Comparison of ENCODE assay signal across 10 cellular contexts in the genomic region with DNA sequence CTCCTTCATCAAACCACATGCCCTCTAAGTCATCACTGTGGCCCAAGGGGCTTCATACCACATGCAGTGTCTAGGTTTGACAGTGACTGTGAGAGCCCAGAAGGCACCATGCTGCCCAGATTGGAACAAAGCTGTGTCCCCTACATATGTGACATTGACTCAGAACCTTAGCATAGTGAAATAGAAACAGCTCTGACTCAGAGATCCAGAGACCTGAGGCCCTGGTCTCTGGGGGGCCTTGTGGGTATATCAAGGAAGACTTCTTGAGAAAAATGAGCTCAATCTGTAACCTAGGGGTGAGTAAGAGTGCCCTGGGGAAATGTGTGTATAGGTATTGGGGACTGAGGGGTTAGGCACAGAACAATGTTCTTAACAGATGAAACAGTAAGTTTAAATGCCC. TPM values are rescaled to one million over a fixed set of nuclear protein-coding genes. Genes with fewer than 3 reads are reported as not detected.
DNase-seq lines count a peak whose midpoint lies in the region; ATAC-seq lines count a peak whose summit lies in the region.
"Had no signal": no experiment of that assay in that cellular context is flagged by ENCODE, and none has a peak within 500 bp of the region (broad histone marks: within the 10 kb centered on the region; RNA-seq: fewer than 3 reads in every experiment).

No MANE protein-coding gene starts in this region.

- H3K36me3 Mint-ChIP-seq in CD8-positive, alpha-beta memory T cell: peaks cover 0 to 4% (median 0%) of the 10 kb centered on the region in 3 donors

- H3K9me3 Mint-ChIP-seq in CD8-positive, alpha-beta memory T cell: peaks cover 4 to 14% (median 12%) of the 10 kb centered on the region in 5 donors

- ATAC-seq in GM18870 (IDR thresholded peaks at IDR 0.05; ENCODE audit: unreplicated experiment) (peak; percentile 89), GM21390 (IDR thresholded peaks at IDR 0.05; ENCODE audit: unreplicated experiment) (peak; percentile 92), HG03095 (IDR thresholded peaks at IDR 0.05; ENCODE audit: unreplicated experiment) (peak; percentile 94), right cardiac atrium (no peak), aorta (ENCODE audit: low FRiP score) (no peak)

- no peaks in the 10 kb centered on the region for H3K4me1 ChIP-seq in CD8-positive, alpha-beta memory T cell (ENCODE audit: insufficient read depth, low read length)
- H3K4me1 ChIP-seq in right cardiac atrium (ENCODE audit: control insufficient read depth, insufficient read depth, low read length): no peaks in the 10 kb centered on the region
- no peaks in the 10 kb centered on the region for H3K4me1 ChIP-seq in aorta (ENCODE audit: control insufficient read depth in 1 of 2, insufficient read depth in 2 of 2, low read length in 2 of 2)
- H3K4me1 ChIP-seq: SJSA1 had no signal

- intact Hi-C loops in right cardiac atrium (cut with DNase I) (no loop called here), aorta (cut with DNase I) (no loop called here)

- H3K27me3 ChIP-seq in CD8-positive, alpha-beta memory T cell (ENCODE audit: insufficient read depth, low read length, poor library complexity, severe bottlenecking): no peaks in the 10 kb centered on the region
- H3K27me3 ChIP-seq in right cardiac atrium (ENCODE audit: control insufficient read depth, insufficient read depth) (no peaks in the 10 kb centered on the region), aorta (ENCODE audit: control insufficient read depth in 1 of 2, insufficient read depth in 2 of 2, low read length in 1 of 2) (no peaks in the 10 kb centered on the region)

- no peaks in the 10 kb centered on the region for H3K36me3 ChIP-seq in CD8-positive, alpha-beta memory T cell (ENCODE audit: insufficient read depth, low read length)
- no peaks in the 10 kb centered on the region for H3K36me3 ChIP-seq in aorta (ENCODE audit: control insufficient read depth in 1 of 2, insufficient read depth in 2 of 2, low read length in 1 of 2)
- H3K36me3 ChIP-seq: SJSA1 had no signal

- peaks cover 19% of the 10 kb centered on the region in 2 donors for H3K27me3 Mint-ChIP-seq in CD8-positive, alpha-beta memory T cell

- no peak overlapping the region for H3K27ac Mint-ChIP-seq in CD8-positive, alpha-beta memory T cell

- H3K4me3 ChIP-seq in CD8-positive, alpha-beta memory T cell (ENCODE audit: low read length): no peak overlapping the region
- H3K4me3 ChIP-seq in right cardiac atrium (ENCODE audit: low read length): no peak overlapping the region
- no peak overlapping the region for H3K4me3 ChIP-seq in aorta (ENCODE audit: low read length in 2 of 2)
- H3K4me3 ChIP-seq: SJSA1 had no signal

- DNase-seq in kidney tubule cell (ENCODE audit: low spot score): peak; percentile 13
- no peak for DNase-seq in CD8-positive, alpha-beta memory T cell
- DNase-seq in right cardiac atrium: no peak
- no peak for DNase-seq in aorta
- DNase-seq: NCI-H524 treated with DMSO at 0.1 percent for 48 hours had no signal

- CTCF ChIA-PET in CD8-positive, alpha-beta memory T cell (lab: Charles Lee): no interaction called here

- no peak overlapping the region for H3K27ac ChIP-seq in CD8-positive, alpha-beta memory T cell (ENCODE audit: low read depth, low read length)
- no peak overlapping the region for H3K27ac ChIP-seq in right cardiac atrium (ENCODE audit: low read length)
- H3K27ac ChIP-seq in aorta (ENCODE audit: low read depth in 1 of 2, low read length in 2 of 2): no peak overlapping the region
- H3K27ac ChIP-seq: SJSA1 had no signal

- H3K9me3 ChIP-seq in CD8-positive, alpha-beta memory T cell (ENCODE audit: low read length): no peaks in the 10 kb centered on the region
- H3K9me3 ChIP-seq in right cardiac atrium (ENCODE audit: control insufficient read depth, low read length) (no peaks in the 10 kb centered on the region), aorta (ENCODE audit: control insufficient read depth, low read length) (no peaks in the 10 kb centered on the region)

- POLR2A ChIA-PET in CD8-positive, alpha-beta memory T cell (lab: Charles Lee): no interaction called here

- no peaks in the 10 kb centered on the region for H3K4me1 Mint-ChIP-seq in CD8-positive, alpha-beta memory T cell

- H3K4me3 Mint-ChIP-seq in CD8-positive, alpha-beta memory T cell: no peak overlapping the region
- H3K4me3 Mint-ChIP-seq: neural crest cell had no signal

RNA-seq across cellular contexts. Expression of a gene that starts 7.1 kb away (rescaled TPM):
- not detected for total RNA-seq in CD8-positive, alpha-beta memory T cell
- polyA plus RNA-seq in CD8-positive, alpha-beta memory T cell: not detected
- total RNA-seq in right cardiac atrium: 10 to 100 TPM; 16.7 to 29.2 (median 25.7) TPM
- 14.7 TPM for polyA plus RNA-seq in right cardiac atrium
- total RNA-seq in aorta: 1 to 10 TPM; 2.8 to 5.7 TPM
- polyA plus RNA-seq in aorta: 1 to 10 TPM in 1 of 2 donors, under 1 TPM in 1; 0.25 to 3.4 TPM
- total RNA-seq: SJSA1 had no signal

Comparison
In these comparisons a context has a peak if more than half of its experiments do, and no peak if none do; other contexts are left out.
1. ATAC-seq: peak in GM18870 (single experiment), GM21390 (single experiment) and HG03095 (single experiment); none in right cardiac atrium (0 of 2) and aorta (single experiment).